In the genomic region with DNA sequence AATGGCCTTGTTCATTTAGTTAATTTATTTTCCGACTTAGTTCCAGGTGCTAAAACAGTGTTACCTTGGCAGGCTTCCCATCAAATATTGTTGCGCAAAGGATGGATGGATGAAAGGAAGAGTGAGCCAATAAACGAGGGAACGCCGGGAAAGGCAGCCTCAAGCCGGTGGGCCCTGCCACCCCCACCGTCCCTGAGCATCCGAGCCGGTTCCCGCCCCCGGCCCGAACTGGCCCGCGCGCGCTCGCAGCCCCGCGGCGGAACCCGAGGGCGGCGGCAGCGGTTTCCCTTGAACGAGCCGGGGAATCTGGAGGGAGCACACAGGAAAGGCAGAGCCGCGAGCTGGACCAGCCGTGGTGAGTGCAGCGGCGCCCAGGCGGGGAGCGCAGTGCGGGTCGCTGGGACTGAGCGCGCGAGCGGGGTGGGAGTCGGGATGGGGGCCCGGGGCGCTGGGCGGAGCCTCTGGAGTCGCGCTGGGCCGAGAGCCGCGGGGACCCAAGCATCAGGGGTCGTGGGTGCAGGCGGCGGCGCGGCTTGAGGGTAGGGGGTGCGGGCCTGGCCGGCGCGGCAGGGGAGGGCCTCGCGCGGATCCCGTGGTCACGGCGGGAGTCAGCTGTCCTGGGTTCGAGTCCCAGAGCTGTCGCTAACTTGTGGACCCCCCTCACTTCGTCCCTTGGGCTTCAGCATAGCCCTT, we compare ENCODE assay signal across 1 cellular context.
TF ChIP-seq lines count a peak whose summit lies in the region.

A gene with protein sequence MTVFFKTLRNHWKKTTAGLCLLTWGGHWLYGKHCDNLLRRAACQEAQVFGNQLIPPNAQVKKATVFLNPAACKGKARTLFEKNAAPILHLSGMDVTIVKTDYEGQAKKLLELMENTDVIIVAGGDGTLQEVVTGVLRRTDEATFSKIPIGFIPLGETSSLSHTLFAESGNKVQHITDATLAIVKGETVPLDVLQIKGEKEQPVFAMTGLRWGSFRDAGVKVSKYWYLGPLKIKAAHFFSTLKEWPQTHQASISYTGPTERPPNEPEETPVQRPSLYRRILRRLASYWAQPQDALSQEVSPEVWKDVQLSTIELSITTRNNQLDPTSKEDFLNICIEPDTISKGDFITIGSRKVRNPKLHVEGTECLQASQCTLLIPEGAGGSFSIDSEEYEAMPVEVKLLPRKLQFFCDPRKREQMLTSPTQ (plus strand): TSS at position 331 of the 693 bp plus-strand sequence. CDS start 4,057 bp downstream, outside the sequence.

TF ChIP-seq in K562, 482 proteins besides CTCF, POLR2A, EP300 and RAD21 (continued from another document and continues in another):
- TF ChIP-seq, protein P1, sequence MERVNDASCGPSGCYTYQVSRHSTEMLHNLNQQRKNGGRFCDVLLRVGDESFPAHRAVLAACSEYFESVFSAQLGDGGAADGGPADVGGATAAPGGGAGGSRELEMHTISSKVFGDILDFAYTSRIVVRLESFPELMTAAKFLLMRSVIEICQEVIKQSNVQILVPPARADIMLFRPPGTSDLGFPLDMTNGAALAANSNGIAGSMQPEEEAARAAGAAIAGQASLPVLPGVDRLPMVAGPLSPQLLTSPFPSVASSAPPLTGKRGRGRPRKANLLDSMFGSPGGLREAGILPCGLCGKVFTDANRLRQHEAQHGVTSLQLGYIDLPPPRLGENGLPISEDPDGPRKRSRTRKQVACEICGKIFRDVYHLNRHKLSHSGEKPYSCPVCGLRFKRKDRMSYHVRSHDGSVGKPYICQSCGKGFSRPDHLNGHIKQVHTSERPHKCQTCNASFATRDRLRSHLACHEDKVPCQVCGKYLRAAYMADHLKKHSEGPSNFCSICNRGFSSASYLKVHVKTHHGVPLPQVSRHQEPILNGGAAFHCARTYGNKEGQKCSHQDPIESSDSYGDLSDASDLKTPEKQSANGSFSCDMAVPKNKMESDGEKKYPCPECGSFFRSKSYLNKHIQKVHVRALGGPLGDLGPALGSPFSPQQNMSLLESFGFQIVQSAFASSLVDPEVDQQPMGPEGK (CRISPR knock-in tag; IDR thresholded peaks at IDR 0.05; ENCODE audit: borderline replicate concordance), result no peak
- TF ChIP-seq ZNF589 (CRISPR knock-in tag; IDR thresholded peaks at IDR 0.05; ENCODE audit: low read depth) (peak; percentile 82), POLR2H (tag; IDR thresholded peaks at IDR 0.05; ENCODE audit: low read depth) (peak; percentile 80), NBN (IDR thresholded peaks at IDR 0.05; ENCODE audit: low read depth) (0 out of 2 replicates have a peak, but pooled peaks have one; percentile 75), ADNP (tag; IDR thresholded peaks at IDR 0.05) (no peak), SPI1 (IDR thresholded peaks at IDR 0.05; ENCODE audit: borderline replicate concordance, low read depth, low read length) (no peak), RAD51 (IDR thresholded peaks at IDR 0.05; ENCODE audit: borderline replicate concordance, low read depth) (no peak), SUPT5H (IDR thresholded peaks at IDR 0.05) (peak; percentile 97), RNF2 (IDR thresholded peaks at IDR 0.05) (peak; percentile 89), KAT7 (CRISPR knock-in tag; IDR thresholded peaks at IDR 0.05; ENCODE audit: borderline replicate concordance) (peak; percentile 100), FOXA3 (CRISPR knock-in tag; conservative IDR thresholded peaks at IDR 0.05 in 1 of 2, IDR thresholded peaks at IDR 0.05 in 1 of 2) (0 out of 4 replicates have a peak, but pooled peaks of 1 of the 2 experiments have one; percentile 41), XRCC5 (IDR thresholded peaks at IDR 0.05; ENCODE audit: low read depth, low read length) (peak; percentile 90), SRSF1 (IDR thresholded peaks at IDR 0.05; ENCODE audit: low read depth, low read length) (peak; percentile 71; the same call in 1 of the 2 replicates), MYBL2 (IDR thresholded peaks at IDR 0.05; ENCODE audit: low read depth) (no peak), MYBL2 (CRISPR knock-in tag; IDR thresholded peaks at IDR 0.05; ENCODE audit: borderline replicate concordance) (peak; percentile 31; the same call in 1 of the 2 replicates), PRMT5 (CRISPR knock-in tag; IDR thresholded peaks at IDR 0.05) (no peak), TBP (optimal IDR thresholded peaks at IDR 0.05; ENCODE audit: low read depth, low read length) (peak; percentile 93), IRF2 (CRISPR knock-in tag; IDR thresholded peaks at IDR 0.05) (peak; percentile 80; the same call in 1 of the 2 replicates), RCOR1 (IDR thresholded peaks at IDR 0.05; ENCODE audit: borderline replicate concordance in 1 of 2, low read depth in 2 of 2, low read length in 2 of 2) (peak in 1 of 2 experiments; percentile 76; a peak in 2 of 4 replicates), ZNF785 (CRISPR knock-in tag; IDR thresholded peaks at IDR 0.05) (no peak), BCOR (IDR thresholded peaks at IDR 0.05) (peak; percentile 3; the same call in 1 of the 2 replicates), SP1 (CRISPR knock-in tag; IDR thresholded peaks at IDR 0.05) (peak; percentile 93), PURB (CRISPR knock-in tag; IDR thresholded peaks at IDR 0.05; ENCODE audit: low read depth) (no peak), ARID1B (IDR thresholded peaks at IDR 0.05) (no peak), FIP1L1 (IDR thresholded peaks at IDR 0.05; ENCODE audit: low read depth, low read length, poor library complexity, severe bottlenecking) (peak; percentile 98), CHD2 (IDR thresholded peaks at IDR 0.05; ENCODE audit: low read depth, low read length) (no peak)
- TF ChIP-seq, protein P2, sequence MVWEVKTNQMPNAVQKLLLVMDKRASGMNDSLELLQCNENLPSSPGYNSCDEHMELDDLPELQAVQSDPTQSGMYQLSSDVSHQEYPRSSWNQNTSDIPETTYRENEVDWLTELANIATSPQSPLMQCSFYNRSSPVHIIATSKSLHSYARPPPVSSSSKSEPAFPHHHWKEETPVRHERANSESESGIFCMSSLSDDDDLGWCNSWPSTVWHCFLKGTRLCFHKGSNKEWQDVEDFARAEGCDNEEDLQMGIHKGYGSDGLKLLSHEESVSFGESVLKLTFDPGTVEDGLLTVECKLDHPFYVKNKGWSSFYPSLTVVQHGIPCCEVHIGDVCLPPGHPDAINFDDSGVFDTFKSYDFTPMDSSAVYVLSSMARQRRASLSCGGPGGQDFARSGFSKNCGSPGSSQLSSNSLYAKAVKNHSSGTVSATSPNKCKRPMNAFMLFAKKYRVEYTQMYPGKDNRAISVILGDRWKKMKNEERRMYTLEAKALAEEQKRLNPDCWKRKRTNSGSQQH (CRISPR knock-in tag; IDR thresholded peaks at IDR 0.05), result peak; percentile 92
- TF ChIP-seq, protein P3, sequence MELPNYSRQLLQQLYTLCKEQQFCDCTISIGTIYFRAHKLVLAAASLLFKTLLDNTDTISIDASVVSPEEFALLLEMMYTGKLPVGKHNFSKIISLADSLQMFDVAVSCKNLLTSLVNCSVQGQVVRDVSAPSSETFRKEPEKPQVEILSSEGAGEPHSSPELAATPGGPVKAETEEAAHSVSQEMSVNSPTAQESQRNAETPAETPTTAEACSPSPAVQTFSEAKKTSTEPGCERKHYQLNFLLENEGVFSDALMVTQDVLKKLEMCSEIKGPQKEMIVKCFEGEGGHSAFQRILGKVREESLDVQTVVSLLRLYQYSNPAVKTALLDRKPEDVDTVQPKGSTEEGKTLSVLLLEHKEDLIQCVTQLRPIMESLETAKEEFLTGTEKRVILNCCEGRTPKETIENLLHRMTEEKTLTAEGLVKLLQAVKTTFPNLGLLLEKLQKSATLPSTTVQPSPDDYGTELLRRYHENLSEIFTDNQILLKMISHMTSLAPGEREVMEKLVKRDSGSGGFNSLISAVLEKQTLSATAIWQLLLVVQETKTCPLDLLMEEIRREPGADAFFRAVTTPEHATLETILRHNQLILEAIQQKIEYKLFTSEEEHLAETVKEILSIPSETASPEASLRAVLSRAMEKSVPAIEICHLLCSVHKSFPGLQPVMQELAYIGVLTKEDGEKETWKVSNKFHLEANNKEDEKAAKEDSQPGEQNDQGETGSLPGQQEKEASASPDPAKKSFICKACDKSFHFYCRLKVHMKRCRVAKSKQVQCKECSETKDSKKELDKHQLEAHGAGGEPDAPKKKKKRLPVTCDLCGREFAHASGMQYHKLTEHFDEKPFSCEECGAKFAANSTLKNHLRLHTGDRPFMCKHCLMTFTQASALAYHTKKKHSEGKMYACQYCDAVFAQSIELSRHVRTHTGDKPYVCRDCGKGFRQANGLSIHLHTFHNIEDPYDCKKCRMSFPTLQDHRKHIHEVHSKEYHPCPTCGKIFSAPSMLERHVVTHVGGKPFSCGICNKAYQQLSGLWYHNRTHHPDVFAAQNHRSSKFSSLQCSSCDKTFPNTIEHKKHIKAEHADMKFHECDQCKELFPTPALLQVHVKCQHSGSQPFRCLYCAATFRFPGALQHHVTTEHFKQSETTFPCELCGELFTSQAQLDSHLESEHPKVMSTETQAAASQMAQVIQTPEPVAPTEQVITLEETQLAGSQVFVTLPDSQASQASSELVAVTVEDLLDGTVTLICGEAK (IDR thresholded peaks at IDR 0.05), result peak; percentile 97
- TF ChIP-seq, protein P3 (CRISPR knock-in tag; IDR thresholded peaks at IDR 0.05), result no peak
- TF ChIP-seq, protein P4, sequence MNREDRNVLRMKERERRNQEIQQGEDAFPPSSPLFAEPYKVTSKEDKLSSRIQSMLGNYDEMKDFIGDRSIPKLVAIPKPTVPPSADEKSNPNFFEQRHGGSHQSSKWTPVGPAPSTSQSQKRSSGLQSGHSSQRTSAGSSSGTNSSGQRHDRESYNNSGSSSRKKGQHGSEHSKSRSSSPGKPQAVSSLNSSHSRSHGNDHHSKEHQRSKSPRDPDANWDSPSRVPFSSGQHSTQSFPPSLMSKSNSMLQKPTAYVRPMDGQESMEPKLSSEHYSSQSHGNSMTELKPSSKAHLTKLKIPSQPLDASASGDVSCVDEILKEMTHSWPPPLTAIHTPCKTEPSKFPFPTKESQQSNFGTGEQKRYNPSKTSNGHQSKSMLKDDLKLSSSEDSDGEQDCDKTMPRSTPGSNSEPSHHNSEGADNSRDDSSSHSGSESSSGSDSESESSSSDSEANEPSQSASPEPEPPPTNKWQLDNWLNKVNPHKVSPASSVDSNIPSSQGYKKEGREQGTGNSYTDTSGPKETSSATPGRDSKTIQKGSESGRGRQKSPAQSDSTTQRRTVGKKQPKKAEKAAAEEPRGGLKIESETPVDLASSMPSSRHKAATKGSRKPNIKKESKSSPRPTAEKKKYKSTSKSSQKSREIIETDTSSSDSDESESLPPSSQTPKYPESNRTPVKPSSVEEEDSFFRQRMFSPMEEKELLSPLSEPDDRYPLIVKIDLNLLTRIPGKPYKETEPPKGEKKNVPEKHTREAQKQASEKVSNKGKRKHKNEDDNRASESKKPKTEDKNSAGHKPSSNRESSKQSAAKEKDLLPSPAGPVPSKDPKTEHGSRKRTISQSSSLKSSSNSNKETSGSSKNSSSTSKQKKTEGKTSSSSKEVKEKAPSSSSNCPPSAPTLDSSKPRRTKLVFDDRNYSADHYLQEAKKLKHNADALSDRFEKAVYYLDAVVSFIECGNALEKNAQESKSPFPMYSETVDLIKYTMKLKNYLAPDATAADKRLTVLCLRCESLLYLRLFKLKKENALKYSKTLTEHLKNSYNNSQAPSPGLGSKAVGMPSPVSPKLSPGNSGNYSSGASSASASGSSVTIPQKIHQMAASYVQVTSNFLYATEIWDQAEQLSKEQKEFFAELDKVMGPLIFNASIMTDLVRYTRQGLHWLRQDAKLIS (CRISPR knock-in tag; IDR thresholded peaks at IDR 0.05), result peak; percentile 92
- TF ChIP-seq, protein P5, sequence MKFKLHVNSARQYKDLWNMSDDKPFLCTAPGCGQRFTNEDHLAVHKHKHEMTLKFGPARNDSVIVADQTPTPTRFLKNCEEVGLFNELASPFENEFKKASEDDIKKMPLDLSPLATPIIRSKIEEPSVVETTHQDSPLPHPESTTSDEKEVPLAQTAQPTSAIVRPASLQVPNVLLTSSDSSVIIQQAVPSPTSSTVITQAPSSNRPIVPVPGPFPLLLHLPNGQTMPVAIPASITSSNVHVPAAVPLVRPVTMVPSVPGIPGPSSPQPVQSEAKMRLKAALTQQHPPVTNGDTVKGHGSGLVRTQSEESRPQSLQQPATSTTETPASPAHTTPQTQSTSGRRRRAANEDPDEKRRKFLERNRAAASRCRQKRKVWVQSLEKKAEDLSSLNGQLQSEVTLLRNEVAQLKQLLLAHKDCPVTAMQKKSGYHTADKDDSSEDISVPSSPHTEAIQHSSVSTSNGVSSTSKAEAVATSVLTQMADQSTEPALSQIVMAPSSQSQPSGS (CRISPR knock-in tag; IDR thresholded peaks at IDR 0.05), result no peak; the same call in 1 of the 2 replicates
- TF ChIP-seq, protein P6, sequence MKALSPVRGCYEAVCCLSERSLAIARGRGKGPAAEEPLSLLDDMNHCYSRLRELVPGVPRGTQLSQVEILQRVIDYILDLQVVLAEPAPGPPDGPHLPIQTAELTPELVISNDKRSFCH (CRISPR knock-in tag; IDR thresholded peaks at IDR 0.05), result no peak
- TF ChIP-seq, protein P6 (tag; IDR thresholded peaks at IDR 0.05), result peak; percentile 91
- TF ChIP-seq, protein P7, sequence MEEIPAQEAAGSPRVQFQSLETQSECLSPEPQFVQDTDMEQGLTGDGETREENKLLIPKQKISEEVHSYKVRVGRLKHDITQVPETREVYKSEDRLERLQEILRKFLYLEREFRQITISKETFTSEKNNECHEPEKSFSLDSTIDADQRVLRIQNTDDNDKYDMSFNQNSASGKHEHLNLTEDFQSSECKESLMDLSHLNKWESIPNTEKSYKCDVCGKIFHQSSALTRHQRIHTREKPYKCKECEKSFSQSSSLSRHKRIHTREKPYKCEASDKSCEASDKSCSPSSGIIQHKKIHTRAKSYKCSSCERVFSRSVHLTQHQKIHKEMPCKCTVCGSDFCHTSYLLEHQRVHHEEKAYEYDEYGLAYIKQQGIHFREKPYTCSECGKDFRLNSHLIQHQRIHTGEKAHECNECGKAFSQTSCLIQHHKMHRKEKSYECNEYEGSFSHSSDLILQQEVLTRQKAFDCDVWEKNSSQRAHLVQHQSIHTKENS (CRISPR knock-in tag; IDR thresholded peaks at IDR 0.05), result no peak
